2 cellular contexts compared by ENCODE assay signal in genomic region chr1:94039871-94040569, GRCh38.
TF ChIP-seq lines count a peak whose summit lies in the region.

No MANE protein-coding gene starts in this region.

TF ChIP-seq in A549, 52 proteins besides CTCF, POLR2A, EP300 and RAD21:
- TF ChIP-seq ZC3H11A (IDR thresholded peaks at IDR 0.05) = no peak
- peak; percentile 5; the same call in 1 of the 3 replicates for TF ChIP-seq SMC3 (IDR thresholded peaks at IDR 0.05)

TF ChIP-seq in IMR-90, 13 proteins besides CTCF, POLR2A, EP300 and RAD21:
- TF ChIP-seq RFX5 (IDR thresholded peaks at IDR 0.05; ENCODE audit: low read depth, low read length) (no peak), NFE2L2 (IDR thresholded peaks at IDR 0.05; ENCODE audit: low read depth, low read length) (no peak), BHLHE40 (IDR thresholded peaks at IDR 0.05; ENCODE audit: low read depth, low read length) (no peak), MAFK (IDR thresholded peaks at IDR 0.05; ENCODE audit: low read depth, low read length) (no peak), RCOR1 (IDR thresholded peaks at IDR 0.05; ENCODE audit: insufficient replicate concordance, low read length) (no peak), FOS (IDR thresholded peaks at IDR 0.05; ENCODE audit: low read depth, low read length) (no peak), CEBPB (IDR thresholded peaks at IDR 0.05; ENCODE audit: low read depth, low read length) (no peak), CHD1 (IDR thresholded peaks at IDR 0.05; ENCODE audit: low read depth, low read length) (no peak), SMC3 (IDR thresholded peaks at IDR 0.05; ENCODE audit: low read depth, low read length) (no peak)
- TF ChIP-seq, protein P1, sequence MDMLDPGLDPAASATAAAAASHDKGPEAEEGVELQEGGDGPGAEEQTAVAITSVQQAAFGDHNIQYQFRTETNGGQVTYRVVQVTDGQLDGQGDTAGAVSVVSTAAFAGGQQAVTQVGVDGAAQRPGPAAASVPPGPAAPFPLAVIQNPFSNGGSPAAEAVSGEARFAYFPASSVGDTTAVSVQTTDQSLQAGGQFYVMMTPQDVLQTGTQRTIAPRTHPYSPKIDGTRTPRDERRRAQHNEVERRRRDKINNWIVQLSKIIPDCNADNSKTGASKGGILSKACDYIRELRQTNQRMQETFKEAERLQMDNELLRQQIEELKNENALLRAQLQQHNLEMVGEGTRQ (IDR thresholded peaks at IDR 0.05; ENCODE audit: low read depth, low read length) = no peak
- TF ChIP-seq, protein P2, sequence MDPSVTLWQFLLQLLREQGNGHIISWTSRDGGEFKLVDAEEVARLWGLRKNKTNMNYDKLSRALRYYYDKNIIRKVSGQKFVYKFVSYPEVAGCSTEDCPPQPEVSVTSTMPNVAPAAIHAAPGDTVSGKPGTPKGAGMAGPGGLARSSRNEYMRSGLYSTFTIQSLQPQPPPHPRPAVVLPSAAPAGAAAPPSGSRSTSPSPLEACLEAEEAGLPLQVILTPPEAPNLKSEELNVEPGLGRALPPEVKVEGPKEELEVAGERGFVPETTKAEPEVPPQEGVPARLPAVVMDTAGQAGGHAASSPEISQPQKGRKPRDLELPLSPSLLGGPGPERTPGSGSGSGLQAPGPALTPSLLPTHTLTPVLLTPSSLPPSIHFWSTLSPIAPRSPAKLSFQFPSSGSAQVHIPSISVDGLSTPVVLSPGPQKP (IDR thresholded peaks at IDR 0.05; ENCODE audit: borderline replicate concordance, low read depth, low read length) = no peak
